ENCODE assay signal across 15 cellular contexts in the genomic region with DNA sequence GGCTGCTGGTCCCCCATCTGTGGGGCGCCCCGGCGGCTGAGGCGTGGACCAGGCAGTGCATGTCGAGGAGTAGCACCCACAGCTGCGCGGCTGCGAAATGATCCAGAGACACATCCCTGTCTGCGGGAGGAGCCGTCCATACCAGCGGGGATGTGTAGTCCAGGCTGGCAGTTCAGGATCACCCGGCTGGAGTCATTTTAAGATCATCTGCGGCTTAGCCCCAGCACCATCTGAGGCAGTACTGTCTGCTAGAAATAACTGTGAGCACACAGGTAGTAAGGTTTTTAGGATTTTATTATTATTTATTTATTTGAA. TPM values are rescaled to one million over a fixed set of nuclear protein-coding genes. Genes with fewer than 3 reads are reported as not detected.
DNase-seq lines count a peak whose midpoint lies in the region; ATAC-seq, FAIRE-seq and TF ChIP-seq lines count a peak whose summit lies in the region.
"Had no signal": no experiment of that assay in that cellular context is flagged by ENCODE, and none has a peak within 500 bp of the region (broad histone marks: within the 10 kb centered on the region; RNA-seq: fewer than 3 reads in every experiment).

No MANE protein-coding gene starts in this region.

- DNase-seq in PC-3 (peak; percentile 8), H1 (ENCODE audit: low read depth in 1 of 2, low spot score in 2 of 2) (no peak), middle frontal gyrus (ENCODE audit: extremely low spot score, low spot score) (no peak), T-cell (no peak)
- DNase-seq: activated naive CD4-positive, alpha-beta T cell treated with anti-CD3 and anti-CD28 coated beads, Interleukin-2, amount 10 ng/mL, durations not matched to agents 7 days and 5 days; BE2C; NCI-H1930; NCI-H748 treated with DMSO at 0.1 percent for 48 hours; SIG-M5 had no signal

- intact Hi-C loops in PC-3 (cut with micrococcal nuclease), result no loop called here

- TF ChIP-seq CTCF in PC-3 (conservative IDR thresholded peaks at IDR 0.05; ENCODE audit: low read depth, low read length), result no peak
- TF ChIP-seq CTCF in H1 (IDR thresholded peaks at IDR 0.05; ENCODE audit: control extremely low read depth in 1 of 3, insufficient read depth in 1 of 3, low read depth in 1 of 3, low read length in 3 of 3), result no peak

- H3K9me3 Mint-ChIP-seq in T-cell, result no peaks in the 10 kb centered on the region
- H3K9me3 Mint-ChIP-seq: activated naive CD4-positive, alpha-beta T cell treated with anti-CD3 and anti-CD28 coated beads, Interleukin-2, amount 10 ng/mL, durations not matched to agents 7 days and 5 days; central memory CD8-positive, alpha-beta T cell had no signal

- ATAC-seq in PC-3 (no peak; the same call in 1 of the 2 replicates), HG03432 (IDR thresholded peaks at IDR 0.05; ENCODE audit: unreplicated experiment) (no peak), T-cell (replicated peaks in 1 of 4) (no peak)

- BruUV-seq in PC-3 (replicated peaks; lab: Mats Ljungman, UMichigan), result no TSS peak

- no peak overlapping the region for H2BK5ac ChIP-seq in H1 (ENCODE audit: low read depth, low read length)

- H4K20me1 ChIP-seq in PC-3 (ENCODE audit: low read length) (no peaks in the 10 kb centered on the region), H1 (replicated peaks in 1 of 2; ENCODE audit: control insufficient read depth in 1 of 2, insufficient read depth in 2 of 2, low read length in 2 of 2) (peaks cover 9 to 29% of the 10 kb centered on the region in 2 experiments)

- CTCF ChIA-PET in PC-3 (lab: Charles Lee) (no interaction called here), H1 (lab: Charles Lee; ENCODE audit: partially characterized antibody) (interaction anchor here (1.4 to 2.5 kb wide), 2 partner anchors 10 to 112 kb away, joined by 3 to 8 read pairs; no protein-coding TSS in a partner anchor), T-cell (lab: Charles Lee) (no interaction called here)

- H2BK120ac ChIP-seq in H1 (replicated peaks; ENCODE audit: low read depth, low read length), result no peak overlapping the region

- H2BK15ac ChIP-seq in H1 (ENCODE audit: low read length), result no peak overlapping the region

- H2AK5ac ChIP-seq in H1 (ENCODE audit: low read depth, low read length), result no peak overlapping the region

- H3K79me2 ChIP-seq in PC-3 (ENCODE audit: low read length) (peaks cover 65% of the 10 kb centered on the region), H1 (ENCODE audit: control insufficient read depth in 1 of 2, insufficient read depth in 2 of 2, low read length in 2 of 2) (peaks cover 13 to 70% of the 10 kb centered on the region in 2 experiments; a peak in 3 of 4 replicates)

- no peak overlapping the region for H4K91ac ChIP-seq in H1 (replicated peaks; ENCODE audit: insufficient read length, low read length)

- H3K79me1 ChIP-seq in H1 (ENCODE audit: low read depth, low read length), result peaks cover 21% of the 10 kb centered on the region

- no peak overlapping the region for H3K4me3 Mint-ChIP-seq in T-cell
- H3K4me3 Mint-ChIP-seq: activated naive CD4-positive, alpha-beta T cell treated with anti-CD3 and anti-CD28 coated beads, Interleukin-2, amount 10 ng/mL, durations not matched to agents 7 days and 5 days had no signal

- H3K9me2 ChIP-seq in PC-3 (replicated peaks; ENCODE audit: low read length), result no peaks in the 10 kb centered on the region

- peak overlapping the region; percentile 63 for H2AFZ ChIP-seq in PC-3 (ENCODE audit: low read length)
- no peak overlapping the region for H2AFZ ChIP-seq in H1 (ENCODE audit: low read length)

- peaks cover 3% of the 10 kb centered on the region for H3K23me2 ChIP-seq in H1 (ENCODE audit: low read depth, low read length)

- H3K56ac ChIP-seq in H1 (replicated peaks; ENCODE audit: insufficient read length, low read depth, low read length), result no peak overlapping the region

- peak overlapping the region; percentile 51; the same call in 1 of the 2 replicates for H4K8ac ChIP-seq in H1 (ENCODE audit: extremely low read depth, insufficient read depth, low read length)

- H3K27me3 ChIP-seq in PC-3 (ENCODE audit: low read length), result no peaks in the 10 kb centered on the region
- no peaks in the 10 kb centered on the region for H3K27me3 ChIP-seq in H1 (replicated peaks in 1 of 4; ENCODE audit: control insufficient read depth in 3 of 4, extremely low read depth in 1 of 4, insufficient read depth in 3 of 4, low read length in 3 of 4)
- H3K27me3 ChIP-seq in skeletal muscle satellite cell (ENCODE audit: control insufficient read depth, insufficient read depth, low read length), result no peaks in the 10 kb centered on the region
- H3K27me3 ChIP-seq: BE2C, esophagus muscularis mucosa, ovary had no signal

- POLR2A ChIA-PET in PC-3 (lab: Charles Lee; ENCODE audit: unreplicated experiment), result no interaction called here
- POLR2A ChIA-PET in H1 (lab: Charles Lee; ENCODE audit: partially characterized antibody), result interaction anchor here (1.4 kb wide), 1 partner anchor 44 kb away, joined by 3 read pairs; no protein-coding TSS in a partner anchor
- POLR2A ChIA-PET in T-cell (lab: Charles Lee), result no interaction called here

- H2BK12ac ChIP-seq in H1 (ENCODE audit: low read depth, low read length), result no peak overlapping the region

- H3K36me3 ChIP-seq in PC-3 (ENCODE audit: low read depth, low read length) (no peaks in the 10 kb centered on the region), H1 (ENCODE audit: control insufficient read depth in 2 of 4, insufficient read depth in 4 of 4, low read length in 3 of 4) (peaks cover 0 to 16% (median 6%) of the 10 kb centered on the region in 4 experiments; a peak in 3 of 8 replicates), skeletal muscle satellite cell (ENCODE audit: insufficient read depth, low read length) (peaks cover 7% of the 10 kb centered on the region)
- H3K36me3 ChIP-seq: ovary had no signal

- peak overlapping the region; percentile 78 for H3K27ac ChIP-seq in PC-3 (ENCODE audit: low read length)
- no peak overlapping the region for H3K27ac ChIP-seq in H1 (ENCODE audit: low read depth, low read length)

- TF ChIP-seq RAD21 in H1 (IDR thresholded peaks at IDR 0.05 in 1 of 2, conservative IDR thresholded peaks at IDR 0.05 in 1 of 2; ENCODE audit: low read depth in 2 of 2, low read length in 2 of 2), result no peak

- H3K4me2 ChIP-seq in PC-3 (ENCODE audit: low read length), result peak overlapping the region; percentile 98
- no peak overlapping the region for H3K4me2 ChIP-seq in H1 (ENCODE audit: insufficient read depth in 1 of 2, low read depth in 2 of 2, low read length in 2 of 2)
- peak overlapping the region; percentile 76 for H3K4me2 ChIP-seq in skeletal muscle satellite cell (ENCODE audit: low read length)

- no peak for TF ChIP-seq EP300 in H1 (IDR thresholded peaks at IDR 0.05; ENCODE audit: borderline replicate concordance in 1 of 2, low read depth in 2 of 2, low read length in 2 of 2)

- H3K4me3 ChIP-seq in PC-3 (ENCODE audit: low read length), result peak overlapping the region; percentile 67
- H3K4me3 ChIP-seq in H1 (ENCODE audit: extremely low read depth in 1 of 4, insufficient read depth in 2 of 4, low read depth in 3 of 4, low read length in 4 of 4), result no peak overlapping the region
- H3K4me3 ChIP-seq in skeletal muscle satellite cell (ENCODE audit: low read length), result peak overlapping the region; percentile 34
- H3K4me3 ChIP-seq: esophagus muscularis mucosa, ovary had no signal

- no peak for TF ChIP-seq POLR2A in H1 (IDR thresholded peaks at IDR 0.05; ENCODE audit: control extremely low read depth in 1 of 2, low read depth in 2 of 2, low read length in 2 of 2)

- H3K18ac ChIP-seq in H1 (ENCODE audit: extremely low read depth, low read length), result no peak overlapping the region

- peaks cover 3% of the 10 kb centered on the region for H3F3A ChIP-seq in PC-3 (ENCODE audit: low read length, unreplicated experiment)

- H3K23ac ChIP-seq in H1 (ENCODE audit: insufficient read length), result no peak overlapping the region

- H3K27ac Mint-ChIP-seq in T-cell, result no peak overlapping the region
- H3K27ac Mint-ChIP-seq: activated naive CD4-positive, alpha-beta T cell treated with anti-CD3 and anti-CD28 coated beads, Interleukin-2, amount 10 ng/mL, durations not matched to agents 7 days and 5 days had no signal

- peak overlapping the region; percentile 53 for H3K4ac ChIP-seq in H1 (replicated peaks; ENCODE audit: insufficient read length, low read depth, low read length)

- no peak overlapping the region for H3K14ac ChIP-seq in H1 (ENCODE audit: insufficient read length)

- H4K5ac ChIP-seq in H1 (ENCODE audit: insufficient read length, low read depth, low read length), result no peak overlapping the region

- H3K4me1 ChIP-seq in PC-3 (ENCODE audit: insufficient read depth, low read length), result peaks cover 25% of the 10 kb centered on the region
- H3K4me1 ChIP-seq in H1 (replicated peaks in 1 of 4; ENCODE audit: control insufficient read depth in 3 of 4, insufficient read depth in 4 of 4, low read length in 3 of 4), result peaks cover 0 to 9% (median 8%) of the 10 kb centered on the region in 4 experiments; a peak in 5 of 7 replicates
- peaks cover 25% of the 10 kb centered on the region for H3K4me1 ChIP-seq in skeletal muscle satellite cell (ENCODE audit: control insufficient read depth, insufficient read depth, low read length)

- H3K27me3 Mint-ChIP-seq in T-cell, result no peaks in the 10 kb centered on the region
- H3K27me3 Mint-ChIP-seq: activated naive CD4-positive, alpha-beta T cell treated with anti-CD3 and anti-CD28 coated beads, Interleukin-2, amount 10 ng/mL, durations not matched to agents 7 days and 5 days; central memory CD8-positive, alpha-beta T cell had no signal

- no peaks in the 10 kb centered on the region for H3K36me3 Mint-ChIP-seq in T-cell

- no peak for FAIRE-seq in H1 (lab: Jason Lieb, UNC)
- FAIRE-seq: GM12892 had no signal

- no peaks in the 10 kb centered on the region for H3K9me3 ChIP-seq in PC-3 (ENCODE audit: low read length)
- H3K9me3 ChIP-seq in H1 (ENCODE audit: insufficient read depth in 2 of 2, low read depth in 1 of 2, low read length in 1 of 2), result no peaks in the 10 kb centered on the region
- no peaks in the 10 kb centered on the region for H3K9me3 ChIP-seq in skeletal muscle satellite cell (replicated peaks; ENCODE audit: low read length)
- H3K9me3 ChIP-seq: BE2C, esophagus muscularis mucosa, ovary had no signal

- no peak overlapping the region for H2BK20ac ChIP-seq in H1 (ENCODE audit: low read length)

- H3K4me1 Mint-ChIP-seq in T-cell, result peaks cover 41 to 55% (median 42%) of the 10 kb centered on the region in 3 donors

- H3K9ac ChIP-seq in PC-3 (ENCODE audit: low read length), result peak overlapping the region; percentile 74
- no peak overlapping the region for H3K9ac ChIP-seq in H1 (replicated peaks in 1 of 4; ENCODE audit: extremely low read depth in 1 of 4, low read depth in 3 of 4, low read length in 3 of 4)
- H3K9ac ChIP-seq in skeletal muscle satellite cell (ENCODE audit: low read depth, low read length), result peak overlapping the region; percentile 52

- WGBS in H1 (ENCODE audit: extremely low coverage in 1 of 2, insufficient coverage in 1 of 2, insufficient read length in 1 of 2, insufficient replicate concordance in 2 of 2, low coverage in 1 of 2, low lambda C conversion rate in 2 of 2, missing lambda C conversion rate in 1 of 2), 2 experiments, result 97% methylated on average over 13 of the region's 13 CpGs; no CpG with 5 or more reads in 1 of the 2 experiments

RNA-seq across cellular contexts. Expression of gene ADAT3, which starts 3.1 kb away (rescaled TPM):
- total RNA-seq in PC-3 (2014; rRNA removed) (8.4 and 10.3 TPM in 2 replicates), T-cell (10 to 100 TPM in 1 of 5 donors, 1 to 10 TPM in 4; 6.0 to 16.1 (median 7.7) TPM)
- 10.2 and 10.8 TPM in 2 replicates for total RNA-seq in H1 (2021; fragmentation: NEBNext Ultra II Directional; extraction: Animal tissue kit (Norgen Biotek cat#: 25700))
- 5.4 and 9.8 TPM in 2 replicates for polyA plus RNA-seq in H1 (2011; rRNA removed)
- polyA plus RNA-seq in H1 (2011; cell fraction: cytosol; rRNA removed), result 3.8 TPM
- polyA plus RNA-seq in H1 (2011; cell fraction: nucleus; rRNA removed), result 8.3 TPM
- polyA plus RNA-seq in H1 (2012, experiment 1 of 2), result 2.4 to 6.3 TPM (median 5.5 TPM) in 4 replicates
- 4.1 TPM for polyA plus RNA-seq in H1 (2012, experiment 2 of 2)
- 7.0 TPM for polyA plus RNA-seq in H1 (2013, experiment 1 of 2)
- 6.6 TPM for polyA plus RNA-seq in H1 (2013, experiment 2 of 2)
- 1.0 TPM in 1 of 2 replicates, not detected in the other for polyA minus RNA-seq in H1 (2011; rRNA and poly(A)+ RNA removed)
- 7.4 TPM for polyA minus RNA-seq in H1 (2011; cell fraction: cytosol; rRNA and poly(A)+ RNA removed)
- polyA minus RNA-seq in H1 (2011; cell fraction: nucleus; rRNA and poly(A)+ RNA removed), result 7.8 TPM
- 3.3 and 3.5 TPM in 2 replicates for total RNA-seq in skeletal muscle satellite cell (2012; rRNA removed)

RNA-seq across cellular contexts. Expression of gene SCAMP4, which starts 3.1 kb away (rescaled TPM):
- 61.5 and 73.7 TPM in 2 replicates for total RNA-seq in PC-3 (2014; rRNA removed)
- 61.4 and 65.7 TPM in 2 replicates for total RNA-seq in H1 (2021; fragmentation: NEBNext Ultra II Directional; extraction: Animal tissue kit (Norgen Biotek cat#: 25700))
- 17.1 and 39.6 TPM in 2 replicates for polyA plus RNA-seq in H1 (2011; rRNA removed)
- 24.4 TPM for polyA plus RNA-seq in H1 (2011; cell fraction: cytosol; rRNA removed)
- 75.6 TPM for polyA plus RNA-seq in H1 (2011; cell fraction: nucleus; rRNA removed)
- polyA plus RNA-seq in H1 (2012, experiment 1 of 2), result 35.8 to 66.0 TPM (median 58.3 TPM) in 4 replicates
- polyA plus RNA-seq in H1 (2012, experiment 2 of 2), result 37.8 TPM
- 58.4 TPM for polyA plus RNA-seq in H1 (2013, experiment 1 of 2)
- 60.6 TPM for polyA plus RNA-seq in H1 (2013, experiment 2 of 2)
- polyA minus RNA-seq in H1 (2011; rRNA and poly(A)+ RNA removed), result 20.5 TPM in 2 replicates
- 26.4 TPM for polyA minus RNA-seq in H1 (2011; cell fraction: cytosol; rRNA and poly(A)+ RNA removed)
- polyA minus RNA-seq in H1 (2011; cell fraction: nucleus; rRNA and poly(A)+ RNA removed), result 39.3 TPM
- total RNA-seq in skeletal muscle satellite cell (2012; rRNA removed), result 45.2 and 65.9 TPM in 2 replicates
- 10 to 100 TPM; 24.8 to 49.2 (median 27.5) TPM for total RNA-seq in T-cell

RNA-seq across cellular contexts. Expression of gene ABHD17A, which starts 23.0 kb away (rescaled TPM):
- total RNA-seq in PC-3 (2014; rRNA removed) (101 and 102 TPM in 2 replicates), T-cell (100 to 1,000 TPM; 136 to 185 (median 151) TPM)
- total RNA-seq in H1 (2021; fragmentation: NEBNext Ultra II Directional; extraction: Animal tissue kit (Norgen Biotek cat#: 25700)), result 41.2 and 45.3 TPM in 2 replicates
- polyA plus RNA-seq in H1 (2011; rRNA removed), result 87.4 and 98.0 TPM in 2 replicates
- polyA plus RNA-seq in H1 (2011; cell fraction: cytosol; rRNA removed), result 60.4 TPM
- polyA plus RNA-seq in H1 (2011; cell fraction: nucleus; rRNA removed), result 86.1 TPM
- 15.8 to 35.0 TPM (median 33.1 TPM) in 4 replicates for polyA plus RNA-seq in H1 (2012, experiment 1 of 2)
- polyA plus RNA-seq in H1 (2012, experiment 2 of 2), result 33.7 TPM
- 35.1 TPM for polyA plus RNA-seq in H1 (2013, experiment 1 of 2)
- polyA plus RNA-seq in H1 (2013, experiment 2 of 2), result 34.7 TPM
- polyA minus RNA-seq in H1 (2011; rRNA and poly(A)+ RNA removed), result 8.1 and 11.4 TPM in 2 replicates
- 24.5 TPM for polyA minus RNA-seq in H1 (2011; cell fraction: cytosol; rRNA and poly(A)+ RNA removed)
- polyA minus RNA-seq in H1 (2011; cell fraction: nucleus; rRNA and poly(A)+ RNA removed), result 18.1 TPM
- 61.8 and 64.4 TPM in 2 replicates for total RNA-seq in skeletal muscle satellite cell (2012; rRNA removed)

RNA-seq across cellular contexts. Expression of gene CSNK1G2, which starts 32.7 kb away (rescaled TPM):
- total RNA-seq in PC-3 (2014; rRNA removed) (83.6 and 106 TPM in 2 replicates), T-cell (100 to 1,000 TPM; 104 to 181 (median 161) TPM)
- 99.5 and 108 TPM in 2 replicates for total RNA-seq in H1 (2021; fragmentation: NEBNext Ultra II Directional; extraction: Animal tissue kit (Norgen Biotek cat#: 25700))
- polyA plus RNA-seq in H1 (2011; rRNA removed), result 130 and 184 TPM in 2 replicates
- 123 TPM for polyA plus RNA-seq in H1 (2011; cell fraction: cytosol; rRNA removed)
- polyA plus RNA-seq in H1 (2011; cell fraction: nucleus; rRNA removed), result 379 TPM
- 99.6 to 116 TPM (median 105 TPM) in 4 replicates for polyA plus RNA-seq in H1 (2012, experiment 1 of 2)
- 147 TPM for polyA plus RNA-seq in H1 (2012, experiment 2 of 2)
- polyA plus RNA-seq in H1 (2013, experiment 1 of 2), result 141 TPM
- 142 TPM for polyA plus RNA-seq in H1 (2013, experiment 2 of 2)
- polyA minus RNA-seq in H1 (2011; rRNA and poly(A)+ RNA removed), result 46.6 and 71.7 TPM in 2 replicates
- 61.9 TPM for polyA minus RNA-seq in H1 (2011; cell fraction: cytosol; rRNA and poly(A)+ RNA removed)
- polyA minus RNA-seq in H1 (2011; cell fraction: nucleus; rRNA and poly(A)+ RNA removed), result 59.6 TPM
- total RNA-seq in skeletal muscle satellite cell (2012; rRNA removed), result 55.3 and 64.9 TPM in 2 replicates

RNA-seq across cellular contexts. Expression of gene KLF16, which starts 44.9 kb away (rescaled TPM):
- total RNA-seq in PC-3 (2014; rRNA removed), result 15.1 and 20.9 TPM in 2 replicates
- total RNA-seq in H1 (2021; fragmentation: NEBNext Ultra II Directional; extraction: Animal tissue kit (Norgen Biotek cat#: 25700)), result 45.9 and 53.2 TPM in 2 replicates
- polyA plus RNA-seq in H1 (2011; rRNA removed), result 14.3 and 44.7 TPM in 2 replicates
- 15.0 TPM for polyA plus RNA-seq in H1 (2011; cell fraction: cytosol; rRNA removed)
- polyA plus RNA-seq in H1 (2011; cell fraction: nucleus; rRNA removed), result 29.0 TPM
- 15.6 to 26.7 TPM (median 23.8 TPM) in 4 replicates for polyA plus RNA-seq in H1 (2012, experiment 1 of 2)
- 21.5 TPM for polyA plus RNA-seq in H1 (2012, experiment 2 of 2)
- 27.2 TPM for polyA plus RNA-seq in H1 (2013, experiment 1 of 2)
- polyA plus RNA-seq in H1 (2013, experiment 2 of 2), result 28.5 TPM
- polyA minus RNA-seq in H1 (2011; rRNA and poly(A)+ RNA removed), result 1.1 and 2.2 TPM in 2 replicates
- polyA minus RNA-seq in H1 (2011; cell fraction: cytosol; rRNA and poly(A)+ RNA removed), result 32.1 TPM
- polyA minus RNA-seq in H1 (2011; cell fraction: nucleus; rRNA and poly(A)+ RNA removed), result 10.4 TPM
- total RNA-seq in skeletal muscle satellite cell (2012; rRNA removed), result 12.9 and 13.2 TPM in 2 replicates
- 10 to 100 TPM; 29.8 to 61.4 (median 32.7) TPM for total RNA-seq in T-cell

Comparison
In these comparisons a context has a peak if more than half of its experiments do, and no peak if none do; other contexts are left out.
1. H3K4me2 ChIP-seq: peak in PC-3 (single experiment) and skeletal muscle satellite cell (single experiment); none in H1 (0 of 2).
2. H3K4me3 ChIP-seq: peak in PC-3 (single experiment) and skeletal muscle satellite cell (single experiment); none in H1 (0 of 4).
3. H3K9ac ChIP-seq: peak in PC-3 (single experiment) and skeletal muscle satellite cell (single experiment); none in H1 (0 of 4).